ENCODE assay signal across 1 cellular context in the genomic region with DNA sequence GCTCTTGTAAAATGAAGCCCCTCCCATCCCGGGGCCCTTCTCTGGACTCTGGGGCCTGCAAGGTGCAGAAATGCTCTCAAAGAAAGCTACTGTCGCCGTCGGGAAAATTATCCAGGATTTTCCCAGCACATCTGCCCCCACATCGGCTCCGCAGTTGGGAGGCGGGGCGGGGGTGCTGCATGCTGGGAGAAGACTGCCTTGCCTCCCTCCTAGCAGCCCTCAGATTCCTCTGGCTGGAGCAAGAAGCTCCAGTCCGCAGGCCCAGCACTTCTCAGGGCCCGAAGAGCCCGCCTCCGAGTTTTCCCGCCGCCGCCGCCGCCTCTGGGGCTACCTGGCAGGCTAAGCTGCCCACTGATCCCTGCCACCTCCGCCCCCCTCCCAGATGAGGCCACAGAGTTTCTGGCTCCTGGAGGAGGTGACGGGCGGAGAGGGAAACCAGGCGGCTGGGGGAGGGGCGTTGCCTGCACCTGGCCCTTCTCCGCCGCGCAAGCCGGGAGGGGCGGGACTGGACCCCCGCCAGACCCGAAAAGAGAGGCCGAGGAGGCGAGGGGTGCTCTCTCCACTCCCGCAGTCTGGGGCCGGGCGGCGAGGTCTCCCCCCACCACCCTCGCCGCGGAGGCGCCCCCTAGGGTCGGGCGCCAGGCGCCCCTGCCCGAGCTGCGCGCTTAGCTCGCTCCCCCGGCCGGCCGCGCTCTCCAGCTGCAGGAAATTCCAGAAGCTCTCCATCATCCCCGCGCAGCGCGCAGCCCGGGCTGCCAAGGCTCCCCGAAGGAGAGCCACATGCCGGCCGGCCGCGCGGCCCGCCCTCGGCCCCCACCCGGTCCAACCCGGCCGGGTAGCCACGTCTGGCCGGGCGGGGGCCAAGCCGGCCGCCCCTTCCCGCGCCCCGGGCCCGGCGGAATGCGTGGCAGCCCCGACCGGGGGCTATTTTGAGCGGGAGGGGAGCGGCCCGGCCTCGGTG.
TF ChIP-seq lines count a peak whose summit lies in the region.

No MANE protein-coding gene starts in this region.

TF ChIP-seq in K562, 482 proteins besides CTCF, POLR2A, EP300 and RAD21 (continues in another document):
- TF ChIP-seq, protein P1, sequence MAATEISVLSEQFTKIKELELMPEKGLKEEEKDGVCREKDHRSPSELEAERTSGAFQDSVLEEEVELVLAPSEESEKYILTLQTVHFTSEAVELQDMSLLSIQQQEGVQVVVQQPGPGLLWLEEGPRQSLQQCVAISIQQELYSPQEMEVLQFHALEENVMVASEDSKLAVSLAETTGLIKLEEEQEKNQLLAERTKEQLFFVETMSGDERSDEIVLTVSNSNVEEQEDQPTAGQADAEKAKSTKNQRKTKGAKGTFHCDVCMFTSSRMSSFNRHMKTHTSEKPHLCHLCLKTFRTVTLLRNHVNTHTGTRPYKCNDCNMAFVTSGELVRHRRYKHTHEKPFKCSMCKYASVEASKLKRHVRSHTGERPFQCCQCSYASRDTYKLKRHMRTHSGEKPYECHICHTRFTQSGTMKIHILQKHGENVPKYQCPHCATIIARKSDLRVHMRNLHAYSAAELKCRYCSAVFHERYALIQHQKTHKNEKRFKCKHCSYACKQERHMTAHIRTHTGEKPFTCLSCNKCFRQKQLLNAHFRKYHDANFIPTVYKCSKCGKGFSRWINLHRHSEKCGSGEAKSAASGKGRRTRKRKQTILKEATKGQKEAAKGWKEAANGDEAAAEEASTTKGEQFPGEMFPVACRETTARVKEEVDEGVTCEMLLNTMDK (IDR thresholded peaks at IDR 0.05; ENCODE audit: borderline replicate concordance, insufficient read depth, low read depth, low read length, poor library complexity, severe bottlenecking) = peak; percentile 85
- TF ChIP-seq THRAP3 (IDR thresholded peaks at IDR 0.05; ENCODE audit: borderline replicate concordance) (no peak), E2F3 (CRISPR knock-in tag; IDR thresholded peaks at IDR 0.05) (no peak), FOXP1 (CRISPR knock-in tag; IDR thresholded peaks at IDR 0.05) (no peak), SMAD4 (CRISPR knock-in tag; conservative IDR thresholded peaks at IDR 0.05) (0 out of 2 replicates have a peak, but pooled peaks have one; percentile 36), SIN3A (IDR thresholded peaks at IDR 0.05; ENCODE audit: borderline replicate concordance in 2 of 2, control insufficient read depth in 1 of 2, low read depth in 2 of 2, low read length in 2 of 2) (peak in 1 of 2 experiments; percentile 8; a peak in 1 of 4 replicates), FOXA1 (IDR thresholded peaks at IDR 0.05; ENCODE audit: borderline replicate concordance) (no peak), ELF1 (tag; IDR thresholded peaks at IDR 0.05) (no peak), CCNT2 (IDR thresholded peaks at IDR 0.05; ENCODE audit: borderline replicate concordance, extremely low read depth, insufficient read length, low read depth, low read length) (peak; percentile 24), CHD2 (IDR thresholded peaks at IDR 0.05; ENCODE audit: low read depth, low read length) (0 out of 2 replicates have a peak, but pooled peaks have one; percentile 31), CBFA2T3 (IDR thresholded peaks at IDR 0.05) (0 out of 2 replicates have a peak, but pooled peaks have one; percentile 18), POLR2G (IDR thresholded peaks at IDR 0.05; ENCODE audit: low read depth, low read length) (peak; percentile 53; the same call in 1 of the 2 replicates), MECOM (CRISPR knock-in tag; IDR thresholded peaks at IDR 0.05) (no peak), RBFOX2 (IDR thresholded peaks at IDR 0.05; ENCODE audit: low read depth, low read length) (peak; percentile 43), MAZ (CRISPR knock-in tag; conservative IDR thresholded peaks at IDR 0.05 in 1 of 2, IDR thresholded peaks at IDR 0.05 in 1 of 2) (peak in 1 of 2 experiments; percentile 47; a peak in 2 of 4 replicates), HNRNPH1 (optimal IDR thresholded peaks at IDR 0.05; ENCODE audit: low read depth, low read length) (no peak), NFIC (IDR thresholded peaks at IDR 0.05) (peak; percentile 46), FIP1L1 (IDR thresholded peaks at IDR 0.05; ENCODE audit: low read depth, low read length, poor library complexity, severe bottlenecking) (peak; percentile 16), HNRNPLL (IDR thresholded peaks at IDR 0.05; ENCODE audit: low read depth, low read length, poor library complexity, severe bottlenecking) (peak; percentile 23), NRF1 (conservative IDR thresholded peaks at IDR 0.05 in 1 of 2, IDR thresholded peaks at IDR 0.05 in 1 of 2) (peak in 1 of 2 experiments; percentile 25; a peak in 1 of 4 replicates), NONO (IDR thresholded peaks at IDR 0.05; ENCODE audit: low read depth in 2 of 2, low read length in 1 of 2) (0 out of 4 replicates have a peak, but pooled peaks of 1 of the 2 experiments have one; percentile 13), MCM2 (IDR thresholded peaks at IDR 0.05; ENCODE audit: low read depth) (no peak), ZBTB7A (IDR thresholded peaks at IDR 0.05; ENCODE audit: borderline replicate concordance, control insufficient read depth, low read depth, low read length) (peak; percentile 88), BACH1 (tag; IDR thresholded peaks at IDR 0.05) (no peak), CXXC5 (CRISPR knock-in tag; IDR thresholded peaks at IDR 0.05) (peak; percentile 31), CTBP1 (IDR thresholded peaks at IDR 0.05; ENCODE audit: borderline replicate concordance) (peak; percentile 36; the same call in 1 of the 2 replicates), SNRNP70 (optimal IDR thresholded peaks at IDR 0.05; ENCODE audit: low read depth, low read length) (no peak), XRCC5 (IDR thresholded peaks at IDR 0.05; ENCODE audit: low read depth, low read length) (0 out of 2 replicates have a peak, but pooled peaks have one; percentile 27), SRSF7 (optimal IDR thresholded peaks at IDR 0.05; ENCODE audit: low read depth, low read length) (no peak), PHB (CRISPR knock-in tag; IDR thresholded peaks at IDR 0.05) (no peak)
- TF ChIP-seq, protein P2, sequence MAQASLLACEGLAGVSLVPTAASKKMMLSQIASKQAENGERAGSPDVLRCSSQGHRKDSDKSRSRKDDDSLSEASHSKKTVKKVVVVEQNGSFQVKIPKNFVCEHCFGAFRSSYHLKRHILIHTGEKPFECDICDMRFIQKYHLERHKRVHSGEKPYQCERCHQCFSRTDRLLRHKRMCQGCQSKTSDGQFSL (CRISPR knock-in tag; IDR thresholded peaks at IDR 0.05) = peak; percentile 32; the same call in 1 of the 2 replicates
- TF ChIP-seq, protein P2 (tag; IDR thresholded peaks at IDR 0.05) = peak in 1 of 2 experiments; percentile 34; a peak in 1 of 4 replicates
- TF ChIP-seq, protein P3, sequence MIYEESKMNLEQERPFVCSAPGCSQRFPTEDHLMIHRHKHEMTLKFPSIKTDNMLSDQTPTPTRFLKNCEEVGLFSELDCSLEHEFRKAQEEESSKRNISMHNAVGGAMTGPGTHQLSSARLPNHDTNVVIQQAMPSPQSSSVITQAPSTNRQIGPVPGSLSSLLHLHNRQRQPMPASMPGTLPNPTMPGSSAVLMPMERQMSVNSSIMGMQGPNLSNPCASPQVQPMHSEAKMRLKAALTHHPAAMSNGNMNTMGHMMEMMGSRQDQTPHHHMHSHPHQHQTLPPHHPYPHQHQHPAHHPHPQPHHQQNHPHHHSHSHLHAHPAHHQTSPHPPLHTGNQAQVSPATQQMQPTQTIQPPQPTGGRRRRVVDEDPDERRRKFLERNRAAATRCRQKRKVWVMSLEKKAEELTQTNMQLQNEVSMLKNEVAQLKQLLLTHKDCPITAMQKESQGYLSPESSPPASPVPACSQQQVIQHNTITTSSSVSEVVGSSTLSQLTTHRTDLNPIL (CRISPR knock-in tag; IDR thresholded peaks at IDR 0.05) = no peak
- TF ChIP-seq, protein P4, sequence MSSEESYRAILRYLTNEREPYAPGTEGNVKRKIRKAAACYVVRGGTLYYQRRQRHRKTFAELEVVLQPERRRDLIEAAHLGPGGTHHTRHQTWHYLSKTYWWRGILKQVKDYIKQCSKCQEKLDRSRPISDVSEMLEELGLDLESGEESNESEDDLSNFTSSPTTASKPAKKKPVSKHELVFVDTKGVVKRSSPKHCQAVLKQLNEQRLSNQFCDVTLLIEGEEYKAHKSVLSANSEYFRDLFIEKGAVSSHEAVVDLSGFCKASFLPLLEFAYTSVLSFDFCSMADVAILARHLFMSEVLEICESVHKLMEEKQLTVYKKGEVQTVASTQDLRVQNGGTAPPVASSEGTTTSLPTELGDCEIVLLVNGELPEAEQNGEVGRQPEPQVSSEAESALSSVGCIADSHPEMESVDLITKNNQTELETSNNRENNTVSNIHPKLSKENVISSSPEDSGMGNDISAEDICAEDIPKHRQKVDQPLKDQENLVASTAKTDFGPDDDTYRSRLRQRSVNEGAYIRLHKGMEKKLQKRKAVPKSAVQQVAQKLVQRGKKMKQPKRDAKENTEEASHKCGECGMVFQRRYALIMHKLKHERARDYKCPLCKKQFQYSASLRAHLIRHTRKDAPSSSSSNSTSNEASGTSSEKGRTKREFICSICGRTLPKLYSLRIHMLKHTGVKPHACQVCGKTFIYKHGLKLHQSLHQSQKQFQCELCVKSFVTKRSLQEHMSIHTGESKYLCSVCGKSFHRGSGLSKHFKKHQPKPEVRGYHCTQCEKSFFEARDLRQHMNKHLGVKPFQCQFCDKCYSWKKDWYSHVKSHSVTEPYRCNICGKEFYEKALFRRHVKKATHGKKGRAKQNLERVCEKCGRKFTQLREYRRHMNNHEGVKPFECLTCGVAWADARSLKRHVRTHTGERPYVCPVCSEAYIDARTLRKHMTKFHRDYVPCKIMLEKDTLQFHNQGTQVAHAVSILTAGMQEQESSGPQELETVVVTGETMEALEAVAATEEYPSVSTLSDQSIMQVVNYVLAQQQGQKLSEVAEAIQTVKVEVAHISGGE (CRISPR knock-in tag; IDR thresholded peaks at IDR 0.05) = no peak
- TF ChIP-seq, protein P5, sequence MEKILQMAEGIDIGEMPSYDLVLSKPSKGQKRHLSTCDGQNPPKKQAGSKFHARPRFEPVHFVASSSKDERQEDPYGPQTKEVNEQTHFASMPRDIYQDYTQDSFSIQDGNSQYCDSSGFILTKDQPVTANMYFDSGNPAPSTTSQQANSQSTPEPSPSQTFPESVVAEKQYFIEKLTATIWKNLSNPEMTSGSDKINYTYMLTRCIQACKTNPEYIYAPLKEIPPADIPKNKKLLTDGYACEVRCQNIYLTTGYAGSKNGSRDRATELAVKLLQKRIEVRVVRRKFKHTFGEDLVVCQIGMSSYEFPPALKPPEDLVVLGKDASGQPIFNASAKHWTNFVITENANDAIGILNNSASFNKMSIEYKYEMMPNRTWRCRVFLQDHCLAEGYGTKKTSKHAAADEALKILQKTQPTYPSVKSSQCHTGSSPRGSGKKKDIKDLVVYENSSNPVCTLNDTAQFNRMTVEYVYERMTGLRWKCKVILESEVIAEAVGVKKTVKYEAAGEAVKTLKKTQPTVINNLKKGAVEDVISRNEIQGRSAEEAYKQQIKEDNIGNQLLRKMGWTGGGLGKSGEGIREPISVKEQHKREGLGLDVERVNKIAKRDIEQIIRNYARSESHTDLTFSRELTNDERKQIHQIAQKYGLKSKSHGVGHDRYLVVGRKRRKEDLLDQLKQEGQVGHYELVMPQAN (IDR thresholded peaks at IDR 0.05; ENCODE audit: borderline replicate concordance) = no peak
- TF ChIP-seq, protein P6, sequence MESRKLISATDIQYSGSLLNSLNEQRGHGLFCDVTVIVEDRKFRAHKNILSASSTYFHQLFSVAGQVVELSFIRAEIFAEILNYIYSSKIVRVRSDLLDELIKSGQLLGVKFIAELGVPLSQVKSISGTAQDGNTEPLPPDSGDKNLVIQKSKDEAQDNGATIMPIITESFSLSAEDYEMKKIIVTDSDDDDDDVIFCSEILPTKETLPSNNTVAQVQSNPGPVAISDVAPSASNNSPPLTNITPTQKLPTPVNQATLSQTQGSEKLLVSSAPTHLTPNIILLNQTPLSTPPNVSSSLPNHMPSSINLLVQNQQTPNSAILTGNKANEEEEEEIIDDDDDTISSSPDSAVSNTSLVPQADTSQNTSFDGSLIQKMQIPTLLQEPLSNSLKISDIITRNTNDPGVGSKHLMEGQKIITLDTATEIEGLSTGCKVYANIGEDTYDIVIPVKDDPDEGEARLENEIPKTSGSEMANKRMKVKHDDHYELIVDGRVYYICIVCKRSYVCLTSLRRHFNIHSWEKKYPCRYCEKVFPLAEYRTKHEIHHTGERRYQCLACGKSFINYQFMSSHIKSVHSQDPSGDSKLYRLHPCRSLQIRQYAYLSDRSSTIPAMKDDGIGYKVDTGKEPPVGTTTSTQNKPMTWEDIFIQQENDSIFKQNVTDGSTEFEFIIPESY (CRISPR knock-in tag; IDR thresholded peaks at IDR 0.05) = peak; percentile 99
- TF ChIP-seq, protein P7, sequence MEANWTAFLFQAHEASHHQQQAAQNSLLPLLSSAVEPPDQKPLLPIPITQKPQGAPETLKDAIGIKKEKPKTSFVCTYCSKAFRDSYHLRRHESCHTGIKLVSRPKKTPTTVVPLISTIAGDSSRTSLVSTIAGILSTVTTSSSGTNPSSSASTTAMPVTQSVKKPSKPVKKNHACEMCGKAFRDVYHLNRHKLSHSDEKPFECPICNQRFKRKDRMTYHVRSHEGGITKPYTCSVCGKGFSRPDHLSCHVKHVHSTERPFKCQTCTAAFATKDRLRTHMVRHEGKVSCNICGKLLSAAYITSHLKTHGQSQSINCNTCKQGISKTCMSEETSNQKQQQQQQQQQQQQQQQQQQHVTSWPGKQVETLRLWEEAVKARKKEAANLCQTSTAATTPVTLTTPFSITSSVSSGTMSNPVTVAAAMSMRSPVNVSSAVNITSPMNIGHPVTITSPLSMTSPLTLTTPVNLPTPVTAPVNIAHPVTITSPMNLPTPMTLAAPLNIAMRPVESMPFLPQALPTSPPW (CRISPR knock-in tag; IDR thresholded peaks at IDR 0.05) = peak; percentile 63
- TF ChIP-seq, protein P8, sequence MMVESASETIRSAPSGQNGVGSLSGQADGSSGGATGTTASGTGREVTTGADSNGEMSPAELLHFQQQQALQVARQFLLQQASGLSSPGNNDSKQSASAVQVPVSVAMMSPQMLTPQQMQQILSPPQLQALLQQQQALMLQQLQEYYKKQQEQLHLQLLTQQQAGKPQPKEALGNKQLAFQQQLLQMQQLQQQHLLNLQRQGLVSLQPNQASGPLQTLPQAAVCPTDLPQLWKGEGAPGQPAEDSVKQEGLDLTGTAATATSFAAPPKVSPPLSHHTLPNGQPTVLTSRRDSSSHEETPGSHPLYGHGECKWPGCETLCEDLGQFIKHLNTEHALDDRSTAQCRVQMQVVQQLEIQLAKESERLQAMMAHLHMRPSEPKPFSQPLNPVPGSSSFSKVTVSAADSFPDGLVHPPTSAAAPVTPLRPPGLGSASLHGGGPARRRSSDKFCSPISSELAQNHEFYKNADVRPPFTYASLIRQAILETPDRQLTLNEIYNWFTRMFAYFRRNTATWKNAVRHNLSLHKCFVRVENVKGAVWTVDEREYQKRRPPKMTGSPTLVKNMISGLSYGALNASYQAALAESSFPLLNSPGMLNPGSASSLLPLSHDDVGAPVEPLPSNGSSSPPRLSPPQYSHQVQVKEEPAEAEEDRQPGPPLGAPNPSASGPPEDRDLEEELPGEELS (CRISPR knock-in tag; IDR thresholded peaks at IDR 0.05; ENCODE audit: borderline replicate concordance) = no peak
